In the genomic region with DNA sequence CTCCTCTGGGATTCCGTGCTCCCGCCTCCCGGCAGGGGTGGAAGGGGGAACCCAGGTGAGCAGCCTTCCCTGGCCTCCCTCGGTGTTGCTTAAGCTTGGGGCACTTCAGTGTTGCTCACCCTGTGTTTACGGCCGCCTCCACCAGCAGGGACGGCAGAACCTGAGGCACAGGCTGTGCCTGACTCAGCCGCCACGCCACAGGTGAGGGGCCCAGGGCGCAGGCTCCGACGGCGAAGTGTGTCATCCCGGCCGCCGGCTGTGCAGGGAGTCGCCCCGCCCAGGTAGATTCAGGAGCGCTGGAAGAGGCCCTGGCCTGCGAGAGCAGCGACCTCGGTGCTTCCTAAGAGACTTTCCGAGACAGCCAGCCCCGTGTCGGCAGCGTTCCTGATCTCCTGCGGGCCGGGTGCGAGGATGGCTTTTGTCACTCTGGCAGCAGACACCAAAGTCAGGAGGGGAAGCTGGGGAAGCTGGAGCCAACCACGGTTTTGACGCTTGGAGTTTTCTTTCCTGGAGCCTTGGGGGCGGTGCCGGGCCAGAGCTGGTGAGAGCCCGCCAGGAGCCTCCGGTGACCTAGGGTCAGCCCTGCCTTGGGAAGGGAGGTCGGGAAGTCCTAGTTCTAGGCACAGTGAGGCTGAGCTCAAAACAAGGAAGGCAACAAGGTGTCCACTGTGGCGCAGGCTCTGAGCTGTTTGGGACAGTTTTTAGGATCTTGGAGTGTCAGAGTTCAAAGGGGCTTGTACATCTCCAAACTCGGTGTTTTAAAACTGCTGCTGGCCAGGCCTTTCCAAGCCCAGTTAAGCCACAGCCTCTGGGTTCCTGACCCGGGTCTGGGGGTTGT, we compare ENCODE assay signal across 1 cellular context.
A peak's percentile ranks its signal among the peaks of the same experiment; 100 is the strongest.
TF ChIP-seq lines count a peak whose summit lies in the region.

No MANE protein-coding gene starts in this region.

TF ChIP-seq in HepG2, 621 proteins besides CTCF, POLR2A, EP300 and RAD21 (continued from another document and continues in another):
- TF ChIP-seq, protein P1, sequence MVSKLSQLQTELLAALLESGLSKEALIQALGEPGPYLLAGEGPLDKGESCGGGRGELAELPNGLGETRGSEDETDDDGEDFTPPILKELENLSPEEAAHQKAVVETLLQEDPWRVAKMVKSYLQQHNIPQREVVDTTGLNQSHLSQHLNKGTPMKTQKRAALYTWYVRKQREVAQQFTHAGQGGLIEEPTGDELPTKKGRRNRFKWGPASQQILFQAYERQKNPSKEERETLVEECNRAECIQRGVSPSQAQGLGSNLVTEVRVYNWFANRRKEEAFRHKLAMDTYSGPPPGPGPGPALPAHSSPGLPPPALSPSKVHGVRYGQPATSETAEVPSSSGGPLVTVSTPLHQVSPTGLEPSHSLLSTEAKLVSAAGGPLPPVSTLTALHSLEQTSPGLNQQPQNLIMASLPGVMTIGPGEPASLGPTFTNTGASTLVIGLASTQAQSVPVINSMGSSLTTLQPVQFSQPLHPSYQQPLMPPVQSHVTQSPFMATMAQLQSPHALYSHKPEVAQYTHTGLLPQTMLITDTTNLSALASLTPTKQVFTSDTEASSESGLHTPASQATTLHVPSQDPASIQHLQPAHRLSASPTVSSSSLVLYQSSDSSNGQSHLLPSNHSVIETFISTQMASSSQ (IDR thresholded peaks at IDR 0.05; ENCODE audit: low read depth) = no peak
- TF ChIP-seq, protein P1 (CRISPR knock-in tag; IDR thresholded peaks at IDR 0.05; ENCODE audit: borderline replicate concordance) = no peak
- TF ChIP-seq NFE2L1 (CRISPR knock-in tag; IDR thresholded peaks at IDR 0.05; ENCODE audit: borderline replicate concordance) = no peak
- TF ChIP-seq KDM5B (CRISPR knock-in tag; IDR thresholded peaks at IDR 0.05; ENCODE audit: borderline replicate concordance) = no peak
- no peak for TF ChIP-seq ELF1 (CRISPR knock-in tag; IDR thresholded peaks at IDR 0.05)
- no peak for TF ChIP-seq ZNF7 (CRISPR knock-in tag; IDR thresholded peaks at IDR 0.05)
- peak; percentile 83; the same call in 1 of the 2 replicates for TF ChIP-seq CHCHD3 (CRISPR knock-in tag; IDR thresholded peaks at IDR 0.05)
- TF ChIP-seq MAZ (IDR thresholded peaks at IDR 0.05; ENCODE audit: borderline replicate concordance, low read depth, low read length) = no peak
- TF ChIP-seq MAZ (CRISPR knock-in tag; IDR thresholded peaks at IDR 0.05; ENCODE audit: low read depth) = peak; percentile 12; the same call in 1 of the 2 replicates
- TF ChIP-seq, protein P2, sequence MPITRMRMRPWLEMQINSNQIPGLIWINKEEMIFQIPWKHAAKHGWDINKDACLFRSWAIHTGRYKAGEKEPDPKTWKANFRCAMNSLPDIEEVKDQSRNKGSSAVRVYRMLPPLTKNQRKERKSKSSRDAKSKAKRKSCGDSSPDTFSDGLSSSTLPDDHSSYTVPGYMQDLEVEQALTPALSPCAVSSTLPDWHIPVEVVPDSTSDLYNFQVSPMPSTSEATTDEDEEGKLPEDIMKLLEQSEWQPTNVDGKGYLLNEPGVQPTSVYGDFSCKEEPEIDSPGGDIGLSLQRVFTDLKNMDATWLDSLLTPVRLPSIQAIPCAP (CRISPR knock-in tag; IDR thresholded peaks at IDR 0.05; ENCODE audit: low read depth) = no peak
- no peak for TF ChIP-seq CC2D1A (CRISPR knock-in tag; IDR thresholded peaks at IDR 0.05)
- TF ChIP-seq, protein P3, sequence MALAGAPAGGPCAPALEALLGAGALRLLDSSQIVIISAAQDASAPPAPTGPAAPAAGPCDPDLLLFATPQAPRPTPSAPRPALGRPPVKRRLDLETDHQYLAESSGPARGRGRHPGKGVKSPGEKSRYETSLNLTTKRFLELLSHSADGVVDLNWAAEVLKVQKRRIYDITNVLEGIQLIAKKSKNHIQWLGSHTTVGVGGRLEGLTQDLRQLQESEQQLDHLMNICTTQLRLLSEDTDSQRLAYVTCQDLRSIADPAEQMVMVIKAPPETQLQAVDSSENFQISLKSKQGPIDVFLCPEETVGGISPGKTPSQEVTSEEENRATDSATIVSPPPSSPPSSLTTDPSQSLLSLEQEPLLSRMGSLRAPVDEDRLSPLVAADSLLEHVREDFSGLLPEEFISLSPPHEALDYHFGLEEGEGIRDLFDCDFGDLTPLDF (CRISPR knock-in tag; IDR thresholded peaks at IDR 0.05) = no peak
- no peak for TF ChIP-seq CENPT (CRISPR knock-in tag; IDR thresholded peaks at IDR 0.05; ENCODE audit: low read depth)
- TF ChIP-seq PCBP1 (IDR thresholded peaks at IDR 0.05; ENCODE audit: borderline replicate concordance, low read depth, low read length) = no peak
- no peak for TF ChIP-seq MAFK (conservative IDR thresholded peaks at IDR 0.05 in 1 of 2, IDR thresholded peaks at IDR 0.05 in 1 of 2; ENCODE audit: low read length in 2 of 2)
- TF ChIP-seq NFKB2 (CRISPR knock-in tag; IDR thresholded peaks at IDR 0.05; ENCODE audit: borderline replicate concordance) = no peak; the same call in 1 of the 2 replicates
- TF ChIP-seq TCF12 (IDR thresholded peaks at IDR 0.05) = no peak
- no peak for TF ChIP-seq TCF12 (CRISPR knock-in tag; IDR thresholded peaks at IDR 0.05)
- TF ChIP-seq IKZF1 (IDR thresholded peaks at IDR 0.05) = no peak
- TF ChIP-seq, protein P4, sequence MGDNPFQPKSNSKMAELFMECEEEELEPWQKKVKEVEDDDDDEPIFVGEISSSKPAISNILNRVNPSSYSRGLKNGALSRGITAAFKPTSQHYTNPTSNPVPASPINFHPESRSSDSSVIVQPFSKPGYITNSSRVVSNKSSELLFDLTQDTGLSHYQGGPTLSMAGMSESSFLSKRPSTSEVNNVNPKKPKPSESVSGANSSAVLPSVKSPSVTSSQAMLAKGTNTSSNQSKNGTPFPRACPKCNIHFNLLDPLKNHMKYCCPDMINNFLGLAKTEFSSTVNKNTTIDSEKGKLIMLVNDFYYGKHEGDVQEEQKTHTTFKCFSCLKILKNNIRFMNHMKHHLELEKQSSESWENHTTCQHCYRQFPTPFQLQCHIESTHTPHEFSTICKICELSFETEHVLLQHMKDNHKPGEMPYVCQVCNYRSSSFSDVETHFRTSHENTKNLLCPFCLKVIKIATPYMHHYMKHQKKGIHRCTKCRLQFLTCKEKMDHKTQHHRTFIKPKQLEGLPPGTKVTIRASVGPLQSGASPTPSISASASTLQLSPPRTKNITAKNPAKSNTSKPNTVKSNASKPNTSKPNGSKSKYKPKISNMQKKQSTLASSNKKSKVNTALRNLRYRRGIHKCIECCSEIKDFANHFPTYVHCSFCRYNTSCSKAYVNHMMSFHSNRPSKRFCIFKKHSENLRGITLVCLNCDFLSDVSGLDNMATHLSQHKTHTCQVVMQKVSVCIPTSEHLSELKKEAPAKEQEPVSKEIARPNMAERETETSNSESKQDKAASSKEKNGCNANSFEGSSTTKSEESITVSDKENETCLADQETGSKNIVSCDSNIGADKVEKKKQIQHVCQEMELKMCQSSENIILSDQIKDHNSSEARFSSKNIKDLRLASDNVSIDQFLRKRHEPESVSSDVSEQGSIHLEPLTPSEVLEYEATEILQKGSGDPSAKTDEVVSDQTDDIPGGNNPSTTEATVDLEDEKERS (CRISPR knock-in tag; IDR thresholded peaks at IDR 0.05) = peak; percentile 84; the same call in 1 of the 2 replicates
- TF ChIP-seq ZFP36L1 (CRISPR knock-in tag; IDR thresholded peaks at IDR 0.05) = no peak
- TF ChIP-seq ASH2L (IDR thresholded peaks at IDR 0.05; ENCODE audit: insufficient read length, low read depth, low read length) = peak; percentile 12
- no peak for TF ChIP-seq ZNF790 (CRISPR knock-in tag; IDR thresholded peaks at IDR 0.05; ENCODE audit: borderline replicate concordance)
- TF ChIP-seq, protein P5, sequence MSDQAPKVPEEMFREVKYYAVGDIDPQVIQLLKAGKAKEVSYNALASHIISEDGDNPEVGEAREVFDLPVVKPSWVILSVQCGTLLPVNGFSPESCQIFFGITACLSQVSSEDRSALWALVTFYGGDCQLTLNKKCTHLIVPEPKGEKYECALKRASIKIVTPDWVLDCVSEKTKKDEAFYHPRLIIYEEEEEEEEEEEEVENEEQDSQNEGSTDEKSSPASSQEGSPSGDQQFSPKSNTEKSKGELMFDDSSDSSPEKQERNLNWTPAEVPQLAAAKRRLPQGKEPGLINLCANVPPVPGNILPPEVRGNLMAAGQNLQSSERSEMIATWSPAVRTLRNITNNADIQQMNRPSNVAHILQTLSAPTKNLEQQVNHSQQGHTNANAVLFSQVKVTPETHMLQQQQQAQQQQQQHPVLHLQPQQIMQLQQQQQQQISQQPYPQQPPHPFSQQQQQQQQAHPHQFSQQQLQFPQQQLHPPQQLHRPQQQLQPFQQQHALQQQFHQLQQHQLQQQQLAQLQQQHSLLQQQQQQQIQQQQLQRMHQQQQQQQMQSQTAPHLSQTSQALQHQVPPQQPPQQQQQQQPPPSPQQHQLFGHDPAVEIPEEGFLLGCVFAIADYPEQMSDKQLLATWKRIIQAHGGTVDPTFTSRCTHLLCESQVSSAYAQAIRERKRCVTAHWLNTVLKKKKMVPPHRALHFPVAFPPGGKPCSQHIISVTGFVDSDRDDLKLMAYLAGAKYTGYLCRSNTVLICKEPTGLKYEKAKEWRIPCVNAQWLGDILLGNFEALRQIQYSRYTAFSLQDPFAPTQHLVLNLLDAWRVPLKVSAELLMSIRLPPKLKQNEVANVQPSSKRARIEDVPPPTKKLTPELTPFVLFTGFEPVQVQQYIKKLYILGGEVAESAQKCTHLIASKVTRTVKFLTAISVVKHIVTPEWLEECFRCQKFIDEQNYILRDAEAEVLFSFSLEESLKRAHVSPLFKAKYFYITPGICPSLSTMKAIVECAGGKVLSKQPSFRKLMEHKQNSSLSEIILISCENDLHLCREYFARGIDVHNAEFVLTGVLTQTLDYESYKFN (CRISPR knock-in tag; conservative IDR thresholded peaks at IDR 0.05) = no peak; the same call in 1 of the 2 replicates
- peak; percentile 57; the same call in 1 of the 2 replicates for TF ChIP-seq FOXP1 (IDR thresholded peaks at IDR 0.05)
- TF ChIP-seq FOXP1 (CRISPR knock-in tag; IDR thresholded peaks at IDR 0.05) = peak; percentile 58; the same call in 1 of the 2 replicates
- TF ChIP-seq ZSCAN22 (CRISPR knock-in tag; IDR thresholded peaks at IDR 0.05) = no peak
- TF ChIP-seq, protein P6, sequence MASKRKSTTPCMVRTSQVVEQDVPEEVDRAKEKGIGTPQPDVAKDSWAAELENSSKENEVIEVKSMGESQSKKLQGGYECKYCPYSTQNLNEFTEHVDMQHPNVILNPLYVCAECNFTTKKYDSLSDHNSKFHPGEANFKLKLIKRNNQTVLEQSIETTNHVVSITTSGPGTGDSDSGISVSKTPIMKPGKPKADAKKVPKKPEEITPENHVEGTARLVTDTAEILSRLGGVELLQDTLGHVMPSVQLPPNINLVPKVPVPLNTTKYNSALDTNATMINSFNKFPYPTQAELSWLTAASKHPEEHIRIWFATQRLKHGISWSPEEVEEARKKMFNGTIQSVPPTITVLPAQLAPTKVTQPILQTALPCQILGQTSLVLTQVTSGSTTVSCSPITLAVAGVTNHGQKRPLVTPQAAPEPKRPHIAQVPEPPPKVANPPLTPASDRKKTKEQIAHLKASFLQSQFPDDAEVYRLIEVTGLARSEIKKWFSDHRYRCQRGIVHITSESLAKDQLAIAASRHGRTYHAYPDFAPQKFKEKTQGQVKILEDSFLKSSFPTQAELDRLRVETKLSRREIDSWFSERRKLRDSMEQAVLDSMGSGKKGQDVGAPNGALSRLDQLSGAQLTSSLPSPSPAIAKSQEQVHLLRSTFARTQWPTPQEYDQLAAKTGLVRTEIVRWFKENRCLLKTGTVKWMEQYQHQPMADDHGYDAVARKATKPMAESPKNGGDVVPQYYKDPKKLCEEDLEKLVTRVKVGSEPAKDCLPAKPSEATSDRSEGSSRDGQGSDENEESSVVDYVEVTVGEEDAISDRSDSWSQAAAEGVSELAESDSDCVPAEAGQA (IDR thresholded peaks at IDR 0.05; ENCODE audit: low read depth) = no peak
- TF ChIP-seq, protein P6 (CRISPR knock-in tag; IDR thresholded peaks at IDR 0.05; ENCODE audit: borderline replicate concordance) = no peak
- 0 out of 2 replicates have a peak, but pooled peaks have one; percentile 48 for TF ChIP-seq HES4 (CRISPR knock-in tag; IDR thresholded peaks at IDR 0.05; ENCODE audit: borderline replicate concordance)
- TF ChIP-seq, protein P7, sequence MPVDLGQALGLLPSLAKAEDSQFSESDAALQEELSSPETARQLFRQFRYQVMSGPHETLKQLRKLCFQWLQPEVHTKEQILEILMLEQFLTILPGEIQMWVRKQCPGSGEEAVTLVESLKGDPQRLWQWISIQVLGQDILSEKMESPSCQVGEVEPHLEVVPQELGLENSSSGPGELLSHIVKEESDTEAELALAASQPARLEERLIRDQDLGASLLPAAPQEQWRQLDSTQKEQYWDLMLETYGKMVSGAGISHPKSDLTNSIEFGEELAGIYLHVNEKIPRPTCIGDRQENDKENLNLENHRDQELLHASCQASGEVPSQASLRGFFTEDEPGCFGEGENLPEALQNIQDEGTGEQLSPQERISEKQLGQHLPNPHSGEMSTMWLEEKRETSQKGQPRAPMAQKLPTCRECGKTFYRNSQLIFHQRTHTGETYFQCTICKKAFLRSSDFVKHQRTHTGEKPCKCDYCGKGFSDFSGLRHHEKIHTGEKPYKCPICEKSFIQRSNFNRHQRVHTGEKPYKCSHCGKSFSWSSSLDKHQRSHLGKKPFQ (CRISPR knock-in tag; IDR thresholded peaks at IDR 0.05; ENCODE audit: insufficient replicate concordance) = no peak
